Comparison of ENCODE assay signal across 1 cellular context in genomic region chr10:52053522-52053921, GRCh38.
TF ChIP-seq lines count a peak whose summit lies in the region.

No MANE protein-coding gene starts in this region.

TF ChIP-seq in HEK293, 187 proteins besides CTCF, POLR2A, EP300 and RAD21 (continued from another document):
- TF ChIP-seq PRDM4 (tag by site-specific recombination; IDR thresholded peaks at IDR 0.05) (peak; percentile 86), ZNF843 (tag by site-specific recombination; IDR thresholded peaks at IDR 0.05) (peak; percentile 78), HIC1 (tag by site-specific recombination; IDR thresholded peaks at IDR 0.05) (peak; percentile 17; the same call in 1 of the 2 replicates), ZNF404 (tag by site-specific recombination; IDR thresholded peaks at IDR 0.05) (no peak), FEZF1 (tag by site-specific recombination; IDR thresholded peaks at IDR 0.05) (0 out of 2 replicates have a peak, but pooled peaks have one; percentile 29)
TF ChIP-seq in HEK293: peak in this region for 8.
